In genomic region chr6:53651149-53651763, GRCh38 we compare ENCODE assay signal across 8 cellular contexts. TPM values are rescaled to one million over a fixed set of nuclear protein-coding genes. Genes with fewer than 3 reads are reported as not detected.
A peak's percentile ranks its signal among the peaks of the same experiment; 100 is the strongest.
DNase-seq lines count a peak whose midpoint lies in the region; ATAC-seq and TF ChIP-seq lines count a peak whose summit lies in the region.

No MANE protein-coding gene starts in this region.

- H3K36me3 ChIP-seq in ES-I3 (ENCODE audit: insufficient read depth, low read length) (no peaks in the 10 kb centered on the region), iPS-15b (ENCODE audit: control insufficient read depth, insufficient read depth, low read length) (no peaks in the 10 kb centered on the region), skeletal muscle satellite cell (ENCODE audit: insufficient read depth, low read length) (no peaks in the 10 kb centered on the region), SJCRH30 (no peaks in the 10 kb centered on the region)

- H3K9ac ChIP-seq in ES-I3 (ENCODE audit: low read depth, low read length), result peak overlapping the region; percentile 71
- no peak overlapping the region for H3K9ac ChIP-seq in iPS-15b (ENCODE audit: low read depth, low read length)
- H3K9ac ChIP-seq in skeletal muscle satellite cell (ENCODE audit: low read depth, low read length), result peak overlapping the region; percentile 3

- ATAC-seq in HG02623 (IDR thresholded peaks at IDR 0.05; ENCODE audit: unreplicated experiment), result peak; percentile 2

- peak overlapping the region; percentile 83 for H3K4me2 ChIP-seq in skeletal muscle satellite cell (ENCODE audit: low read length)

- peak; percentile 65 for DNase-seq in NCI-H1694 treated with DMSO at 0.1 percent for 48 hours (lab: John Stamatoyannopoulos, UW)
- DNase-seq in T-helper 22 cell (ENCODE audit: low read depth), result peak; percentile 45
- DNase-seq in astrocyte of the spinal cord (ENCODE audit: low read depth, low spot score), result peak; percentile 80
- no peak for DNase-seq in SJCRH30

- H3K27me3 ChIP-seq in iPS-15b (ENCODE audit: control insufficient read depth, insufficient read depth, low read length), result peaks cover 21% of the 10 kb centered on the region
- H3K27me3 ChIP-seq in skeletal muscle satellite cell (ENCODE audit: control insufficient read depth, insufficient read depth, low read length), result peaks cover 20% of the 10 kb centered on the region
- H3K27me3 ChIP-seq in SJCRH30, result no peaks in the 10 kb centered on the region

- peak; percentile 55 for TF ChIP-seq CTCF in astrocyte of the spinal cord (IDR thresholded peaks at IDR 0.05; ENCODE audit: low read depth, low read length)

- H3K4me3 ChIP-seq in astrocyte of the spinal cord (ENCODE audit: low read depth, low read length) (peak overlapping the region; percentile 59), iPS-15b (ENCODE audit: low read depth, low read length) (peak overlapping the region; percentile 50), skeletal muscle satellite cell (ENCODE audit: low read length) (peak overlapping the region; percentile 66), SJCRH30 (no peak overlapping the region)

- no peaks in the 10 kb centered on the region for H3K9me3 ChIP-seq in ES-I3 (ENCODE audit: control insufficient read depth, insufficient read depth, low read length)
- H3K9me3 ChIP-seq in iPS-15b (ENCODE audit: control insufficient read depth, insufficient read depth, low read length), result no peaks in the 10 kb centered on the region
- no peaks in the 10 kb centered on the region for H3K9me3 ChIP-seq in skeletal muscle satellite cell (replicated peaks; ENCODE audit: low read length)
- no peaks in the 10 kb centered on the region for H3K9me3 ChIP-seq in SJCRH30 (replicated peaks)

- H3K4me1 ChIP-seq in ES-I3 (ENCODE audit: insufficient read depth, low read length) (no peaks in the 10 kb centered on the region), iPS-15b (ENCODE audit: control insufficient read depth, insufficient read depth, low read length) (no peaks in the 10 kb centered on the region), skeletal muscle satellite cell (ENCODE audit: control insufficient read depth, insufficient read depth, low read length) (peaks cover 26% of the 10 kb centered on the region), SJCRH30 (no peaks in the 10 kb centered on the region)

- in situ Hi-C loops in astrocyte of the spinal cord (cut with HindIII; ENCODE audit: low sequenced_read_pairs), result no loop called here

- H3K27ac ChIP-seq in SJCRH30, result no peak overlapping the region

RNA-seq across cellular contexts. Expression of gene KLHL31, which starts 14.3 kb away (rescaled TPM):
- total RNA-seq in skeletal muscle satellite cell (2012; rRNA removed), result 0.25 and 1.7 TPM in 2 replicates
- total RNA-seq in SJCRH30 (2014; rRNA removed; shearing (Covaris generic)), result 1.8 and 1.9 TPM in 2 replicates

Comparison
In these comparisons a context has a peak if more than half of its experiments do, and no peak if none do; other contexts are left out.
1. DNase-seq: peak in NCI-H1694 treated with DMSO at 0.1 percent for 48 hours (single experiment), T-helper 22 cell (single experiment) and astrocyte of the spinal cord (single experiment); none in SJCRH30 (0 of 2).